In the genomic region with DNA sequence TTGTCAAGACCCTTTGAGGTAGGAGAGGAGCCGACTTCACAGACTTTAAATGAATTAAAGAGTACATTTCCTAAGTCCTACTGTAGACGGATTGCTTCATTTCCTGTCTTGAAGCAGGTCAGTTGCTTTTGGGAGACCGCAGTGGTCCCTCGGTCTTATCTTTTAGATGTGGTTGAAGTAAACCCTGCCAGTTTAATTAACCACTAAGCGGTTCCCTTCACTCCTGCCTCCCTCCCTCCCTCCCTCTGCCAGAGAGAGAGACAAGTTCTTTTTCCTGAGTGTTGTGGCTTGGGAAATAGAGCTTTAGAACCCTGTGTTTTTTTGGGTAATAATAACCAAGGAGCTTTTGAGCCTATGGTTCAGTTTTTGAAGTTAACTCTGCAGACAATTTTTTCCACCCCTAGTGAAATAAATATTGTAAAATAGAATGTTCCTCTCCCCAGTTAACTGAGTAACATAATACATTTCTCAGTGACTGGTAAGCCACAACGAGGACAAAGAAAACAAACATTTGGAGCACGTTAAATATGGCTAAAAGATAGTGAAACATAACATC, we compare ENCODE assay signal across 12 cellular contexts.
DNase-seq lines count a peak whose midpoint lies in the region; ATAC-seq and TF ChIP-seq lines count a peak whose summit lies in the region.
"Had no signal": no experiment of that assay in that cellular context is flagged by ENCODE, and none has a peak within 500 bp of the region (broad histone marks: within the 10 kb centered on the region; RNA-seq: fewer than 3 reads in every experiment).

No MANE protein-coding gene starts in this region.

- no peak for TF ChIP-seq CTCF in HFFc6 (IDR thresholded peaks at IDR 0.05)
- no peak for TF ChIP-seq CTCF in choroid plexus epithelial cell (conservative IDR thresholded peaks at IDR 0.05; ENCODE audit: low read depth, low read length)

- H3K36me3 Mint-ChIP-seq in HFFc6 (ENCODE audit: low read depth) = peaks cover 17% of the 10 kb centered on the region
- H3K36me3 Mint-ChIP-seq: activated naive CD4-positive, alpha-beta T cell treated with anti-CD3 and anti-CD28 coated beads, Interleukin-2, amount 50 U/mL, for 24 hours had no signal

- H3K27ac Mint-ChIP-seq in HFFc6 = peak overlapping the region; percentile 60
- H3K27ac Mint-ChIP-seq: activated naive CD4-positive, alpha-beta T cell treated with anti-CD3 and anti-CD28 coated beads, Interleukin-2, amount 50 U/mL, for 24 hours had no signal

- H3K4me1 Mint-ChIP-seq in HFFc6 (ENCODE audit: low read depth) = peaks cover 45% of the 10 kb centered on the region
- H3K4me1 Mint-ChIP-seq: activated naive CD4-positive, alpha-beta T cell treated with anti-CD3 and anti-CD28 coated beads, Interleukin-2, amount 50 U/mL, for 24 hours had no signal

- H3K27me3 Mint-ChIP-seq in HFFc6 (ENCODE audit: insufficient read depth) = no peaks in the 10 kb centered on the region; the same call in 1 of the 2 replicates

- ATAC-seq in GM21737 (IDR thresholded peaks at IDR 0.05; ENCODE audit: unreplicated experiment) = no peak

- H3K4me3 Mint-ChIP-seq in HFFc6 = peak overlapping the region; percentile 17; the same call in 1 of the 2 replicates
- H3K4me3 Mint-ChIP-seq: activated naive CD4-positive, alpha-beta T cell treated with anti-CD3 and anti-CD28 coated beads, Interleukin-2, amount 50 U/mL, for 24 hours had no signal

- no peaks in the 10 kb centered on the region; the same call in 1 of the 2 replicates for H3K9me3 Mint-ChIP-seq in HFFc6
- H3K9me3 Mint-ChIP-seq: activated naive CD4-positive, alpha-beta T cell treated with anti-CD3 and anti-CD28 coated beads, Interleukin-2, amount 50 U/mL, for 24 hours had no signal

- DNase-seq in HFFc6 (peak; percentile 26), OCI-M1 (lab: John Stamatoyannopoulos, UW) (peak; percentile 95), choroid plexus epithelial cell (ENCODE audit: low read depth) (peak; percentile 92), non-pigmented ciliary epithelial cell (ENCODE audit: low read depth) (peak; percentile 76), NCI-H2029 treated with DMSO at 0.1 percent for 48 hours (lab: John Stamatoyannopoulos, UW) (no peak), NCI-H1105 (lab: John Stamatoyannopoulos, UW) (no peak)
- DNase-seq in stimulated activated CD4-positive, alpha-beta T cell treated with anti-CD3 and anti-CD28 coated beads, Interleukin-4, amount 100 ng/mL, for 4 hours = no peak
- DNase-seq: DMS153, kidney, transverse colon had no signal

- no peak overlapping the region for H3K4me3 ChIP-seq in choroid plexus epithelial cell (ENCODE audit: low read depth, low read length)
- H3K4me3 ChIP-seq: transverse colon had no signal

Comparison
In these comparisons a context has a peak if more than half of its experiments do, and no peak if none do; other contexts are left out.
1. DNase-seq: peak in HFFc6 (single experiment), OCI-M1 (single experiment), choroid plexus epithelial cell (single experiment) and non-pigmented ciliary epithelial cell (single experiment); none in stimulated activated CD4-positive, alpha-beta T cell treated with anti-CD3 and anti-CD28 coated beads, Interleukin-4, amount 100 ng/mL, for 4 hours (0 of 2), NCI-H2029 treated with DMSO at 0.1 percent for 48 hours (single experiment) and NCI-H1105 (single experiment).